In the genomic region with DNA sequence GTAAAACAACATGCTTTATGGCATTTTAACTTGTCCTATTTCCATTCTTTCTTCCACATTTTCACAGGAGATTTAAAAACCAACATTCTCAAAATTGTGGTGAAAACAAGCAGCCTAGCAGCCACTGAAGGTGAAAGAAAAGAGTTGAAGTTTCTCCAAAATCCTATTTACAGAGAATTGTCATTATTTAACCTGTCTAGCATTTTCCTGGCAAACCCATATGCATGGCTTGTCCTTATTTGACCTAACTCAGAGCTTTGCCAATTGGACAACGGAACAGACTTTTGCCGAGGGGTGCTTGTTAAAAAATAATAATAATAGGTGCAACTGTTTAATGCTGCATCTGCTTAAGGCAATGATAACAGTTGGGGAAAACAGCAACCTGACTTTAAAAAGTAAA, we compare ENCODE assay signal across 26 cellular contexts.
DNase-seq lines count a peak whose midpoint lies in the region; ATAC-seq, FAIRE-seq and TF ChIP-seq lines count a peak whose summit lies in the region.
"Had no signal": no experiment of that assay in that cellular context is flagged by ENCODE, and none has a peak within 500 bp of the region (broad histone marks: within the 10 kb centered on the region; RNA-seq: fewer than 3 reads in every experiment).

No MANE protein-coding gene starts in this region.

- TF ChIP-seq POLR2A in HepG2 (IDR thresholded peaks at IDR 0.05; ENCODE audit: insufficient read depth in 1 of 2, low read depth in 2 of 2, low read length in 2 of 2): no peak

- no TSS peak for BruUV-seq in HepG2 (replicated peaks; lab: Mats Ljungman, UMichigan)

- no peak for TF ChIP-seq CTCF in liver (IDR thresholded peaks at IDR 0.05; ENCODE audit: low read depth, low read length, missing input control)
- no peak for TF ChIP-seq CTCF in HepG2 (CRISPR knock-in tag; IDR thresholded peaks at IDR 0.05)
- TF ChIP-seq CTCF in thoracic aorta (IDR thresholded peaks at IDR 0.05): no peak

- no peaks in the 10 kb centered on the region for H3K79me2 ChIP-seq in HepG2 (ENCODE audit: insufficient read depth, low read length)

- H4K20me1 ChIP-seq in HepG2 (ENCODE audit: insufficient read depth, low read length): no peaks in the 10 kb centered on the region
- H4K20me1 ChIP-seq: BLaER1 had no signal

- no peak for ATAC-seq in HepG2
- no peak for ATAC-seq in thoracic aorta (ENCODE audit: insufficient number of reproducible peaks, low FRiP score, low read depth)
- ATAC-seq in HG03139 (IDR thresholded peaks at IDR 0.05; ENCODE audit: unreplicated experiment): no peak
- ATAC-seq: A549, GM12878 had no signal

- H3K9me3 ChIP-seq in liver (ENCODE audit: control insufficient read depth in 4 of 4, low read length in 3 of 4): peaks cover 0 to 9% (median 6%) of the 10 kb centered on the region in 4 donors
- peaks cover 39% of the 10 kb centered on the region for H3K9me3 ChIP-seq in HepG2 (ENCODE audit: low read length)
- peaks cover 17% of the 10 kb centered on the region for H3K9me3 ChIP-seq in thoracic aorta
- H3K9me3 ChIP-seq: BE2C had no signal

- no peaks in the 10 kb centered on the region for H3K27me3 ChIP-seq in liver (ENCODE audit: control insufficient read depth in 4 of 4, insufficient read depth in 4 of 4, low read length in 3 of 4)
- no peaks in the 10 kb centered on the region for H3K27me3 ChIP-seq in HepG2 (ENCODE audit: control insufficient read depth in 1 of 2, insufficient read depth in 2 of 2, low read length in 2 of 2)
- H3K27me3 ChIP-seq in thoracic aorta (replicated peaks; ENCODE audit: insufficient read depth): no peaks in the 10 kb centered on the region
- H3K27me3 ChIP-seq: BE2C, BLaER1 had no signal

- H2AFZ ChIP-seq in HepG2 (ENCODE audit: low read length): no peak overlapping the region

- no peak for TF ChIP-seq RAD21 in liver (IDR thresholded peaks at IDR 0.05)
- no peak for TF ChIP-seq RAD21 in HepG2 (CRISPR knock-in tag; IDR thresholded peaks at IDR 0.05)

- WGBS in liver: 29% methylated on average over 2 of the region's 2 CpGs
- 2% methylated on average over 2 of the region's 2 CpGs for WGBS in HepG2 (ENCODE audit: low lambda C conversion rate)

- POLR2A ChIA-PET in HepG2 (lab: Yijun Ruan, JAX): no interaction called here

- no peak overlapping the region for H3K4me2 ChIP-seq in HepG2 (ENCODE audit: low read depth, low read length)
- H3K4me2 ChIP-seq: A549, BLaER1 had no signal

- no peaks in the 10 kb centered on the region for H3K36me3 ChIP-seq in liver (ENCODE audit: control insufficient read depth in 4 of 4, insufficient read depth in 3 of 4, low read depth in 1 of 4, low read length in 3 of 4)
- no peaks in the 10 kb centered on the region for H3K36me3 ChIP-seq in HepG2 (replicated peaks in 1 of 2; ENCODE audit: control insufficient read depth in 1 of 2, insufficient read depth in 2 of 2, low read length in 2 of 2)
- H3K36me3 ChIP-seq in thoracic aorta: no peaks in the 10 kb centered on the region
- H3K36me3 ChIP-seq: BE2C, BLaER1 had no signal

- no peak for DNase-seq in HepG2 (ENCODE audit: low spot score)
- DNase-seq in medulla oblongata (ENCODE audit: extremely low spot score): peak; percentile 10
- no peak for DNase-seq in thoracic aorta (ENCODE audit: low spot score)
- DNase-seq in Ammon's horn (ENCODE audit: low spot score): no peak
- DNase-seq: AML-193; BE2C; C1 segment of cervical spinal cord; CD4-positive, alpha-beta memory T cell; CD4-positive, CD25-positive, alpha-beta regulatory T cell; CD8-positive, alpha-beta memory T cell; COR-L47; DMS 273 treated with DMSO at 0.1 percent for 48 hours; DMS153; DMS53; DMS79; DND-41; EL; GDM1 had no signal

- H3K4me1 ChIP-seq in liver (ENCODE audit: control insufficient read depth in 4 of 4, insufficient read depth in 4 of 4, low read length in 3 of 4) (peaks cover 0 to 11% (median 7%) of the 10 kb centered on the region in 4 donors), HepG2 (ENCODE audit: insufficient read depth, low read length) (no peaks in the 10 kb centered on the region), thoracic aorta (ENCODE audit: control insufficient read depth in 1 of 2, low read depth in 2 of 2) (peaks cover 14 to 15% of the 10 kb centered on the region in 2 donors)
- H3K4me1 ChIP-seq: A549, BE2C, BLaER1 had no signal

- TF ChIP-seq EP300 in HepG2 (IDR thresholded peaks at IDR 0.05; ENCODE audit: low read depth in 2 of 2, low read length in 2 of 2): no peak
- no peak for TF ChIP-seq EP300 in HepG2 (CRISPR knock-in tag; IDR thresholded peaks at IDR 0.05; ENCODE audit: borderline replicate concordance)

- no peak for FAIRE-seq in HepG2 (lab: Jason Lieb, UNC)
- FAIRE-seq: A549, GM12878, GM12892, GM18507 had no signal

- H3K27ac ChIP-seq in liver (ENCODE audit: low read depth in 1 of 2, low read length in 2 of 2): no peak overlapping the region
- no peak overlapping the region for H3K27ac ChIP-seq in HepG2 (ENCODE audit: extremely low read length, insufficient read depth, low read length)
- H3K27ac ChIP-seq in thoracic aorta: peak overlapping the region; percentile 23 to 41
- H3K27ac ChIP-seq: 22Rv1, A549, BLaER1 had no signal

- in situ Hi-C loops in HepG2 (cut with HindIII; ENCODE audit: extremely low pct_ligation_motif_present, low pct_unique_long_range_greater_than_20kb): no loop called here

- H3K9ac ChIP-seq in liver (ENCODE audit: low read depth in 1 of 2, low read length in 2 of 2) (no peak overlapping the region), HepG2 (ENCODE audit: insufficient read depth, low read depth, low read length) (no peak overlapping the region)
- H3K9ac ChIP-seq: BLaER1 had no signal

- H3K4me3 ChIP-seq in liver (ENCODE audit: low read depth in 1 of 3, low read length in 3 of 3) (no peak overlapping the region), HepG2 (replicated peaks in 1 of 3; ENCODE audit: insufficient read depth in 1 of 3, low read depth in 2 of 3, low read length in 3 of 3) (no peak overlapping the region), thoracic aorta (no peak overlapping the region)
- H3K4me3 ChIP-seq: A549, BLaER1, GM12878 had no signal

- intact Hi-C loops in HepG2 (cut with micrococcal nuclease; ENCODE audit: unreplicated experiment): no loop called here

- CTCF ChIA-PET in HepG2 (lab: Yijun Ruan, JAX; ENCODE audit: low intra/inter-chr PET ratio, low total read pairs): no interaction called here

TF ChIP-seq in liver, 16 proteins besides CTCF, POLR2A, EP300 and RAD21 (continues in another document):
- peak; percentile 31 for TF ChIP-seq FOXA2 (IDR thresholded peaks at IDR 0.05)
- TF ChIP-seq, protein P1, sequence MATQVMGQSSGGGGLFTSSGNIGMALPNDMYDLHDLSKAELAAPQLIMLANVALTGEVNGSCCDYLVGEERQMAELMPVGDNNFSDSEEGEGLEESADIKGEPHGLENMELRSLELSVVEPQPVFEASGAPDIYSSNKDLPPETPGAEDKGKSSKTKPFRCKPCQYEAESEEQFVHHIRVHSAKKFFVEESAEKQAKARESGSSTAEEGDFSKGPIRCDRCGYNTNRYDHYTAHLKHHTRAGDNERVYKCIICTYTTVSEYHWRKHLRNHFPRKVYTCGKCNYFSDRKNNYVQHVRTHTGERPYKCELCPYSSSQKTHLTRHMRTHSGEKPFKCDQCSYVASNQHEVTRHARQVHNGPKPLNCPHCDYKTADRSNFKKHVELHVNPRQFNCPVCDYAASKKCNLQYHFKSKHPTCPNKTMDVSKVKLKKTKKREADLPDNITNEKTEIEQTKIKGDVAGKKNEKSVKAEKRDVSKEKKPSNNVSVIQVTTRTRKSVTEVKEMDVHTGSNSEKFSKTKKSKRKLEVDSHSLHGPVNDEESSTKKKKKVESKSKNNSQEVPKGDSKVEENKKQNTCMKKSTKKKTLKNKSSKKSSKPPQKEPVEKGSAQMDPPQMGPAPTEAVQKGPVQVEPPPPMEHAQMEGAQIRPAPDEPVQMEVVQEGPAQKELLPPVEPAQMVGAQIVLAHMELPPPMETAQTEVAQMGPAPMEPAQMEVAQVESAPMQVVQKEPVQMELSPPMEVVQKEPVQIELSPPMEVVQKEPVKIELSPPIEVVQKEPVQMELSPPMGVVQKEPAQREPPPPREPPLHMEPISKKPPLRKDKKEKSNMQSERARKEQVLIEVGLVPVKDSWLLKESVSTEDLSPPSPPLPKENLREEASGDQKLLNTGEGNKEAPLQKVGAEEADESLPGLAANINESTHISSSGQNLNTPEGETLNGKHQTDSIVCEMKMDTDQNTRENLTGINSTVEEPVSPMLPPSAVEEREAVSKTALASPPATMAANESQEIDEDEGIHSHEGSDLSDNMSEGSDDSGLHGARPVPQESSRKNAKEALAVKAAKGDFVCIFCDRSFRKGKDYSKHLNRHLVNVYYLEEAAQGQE (IDR thresholded peaks at IDR 0.05): no peak

TF ChIP-seq in HepG2, 621 proteins besides CTCF, POLR2A, EP300 and RAD21 (continues in another document):
- TF ChIP-seq, protein P2, sequence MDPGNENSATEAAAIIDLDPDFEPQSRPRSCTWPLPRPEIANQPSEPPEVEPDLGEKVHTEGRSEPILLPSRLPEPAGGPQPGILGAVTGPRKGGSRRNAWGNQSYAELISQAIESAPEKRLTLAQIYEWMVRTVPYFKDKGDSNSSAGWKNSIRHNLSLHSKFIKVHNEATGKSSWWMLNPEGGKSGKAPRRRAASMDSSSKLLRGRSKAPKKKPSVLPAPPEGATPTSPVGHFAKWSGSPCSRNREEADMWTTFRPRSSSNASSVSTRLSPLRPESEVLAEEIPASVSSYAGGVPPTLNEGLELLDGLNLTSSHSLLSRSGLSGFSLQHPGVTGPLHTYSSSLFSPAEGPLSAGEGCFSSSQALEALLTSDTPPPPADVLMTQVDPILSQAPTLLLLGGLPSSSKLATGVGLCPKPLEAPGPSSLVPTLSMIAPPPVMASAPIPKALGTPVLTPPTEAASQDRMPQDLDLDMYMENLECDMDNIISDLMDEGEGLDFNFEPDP (CRISPR knock-in tag; conservative IDR thresholded peaks at IDR 0.05): no peak
- TF ChIP-seq ZNF747 (CRISPR knock-in tag; IDR thresholded peaks at IDR 0.05; ENCODE audit: borderline replicate concordance): no peak
- no peak for TF ChIP-seq ZNF879 (CRISPR knock-in tag; IDR thresholded peaks at IDR 0.05)
- TF ChIP-seq ZNF326 (CRISPR knock-in tag; IDR thresholded peaks at IDR 0.05; ENCODE audit: borderline replicate concordance): no peak

Comparison
In these comparisons a context has a peak if more than half of its experiments do, and no peak if none do; other contexts are left out.
1. H3K27ac ChIP-seq: peak in thoracic aorta (2 of 2); none in liver (0 of 2) and HepG2 (single experiment).